7 cellular contexts compared by ENCODE assay signal in genomic region chr7:152286219-152286618, GRCh38.
DNase-seq lines count a peak whose midpoint lies in the region; ATAC-seq, FAIRE-seq and TF ChIP-seq lines count a peak whose summit lies in the region.
"Not testable (repeated sequence)": the region's sequence is repeated elsewhere in the genome, so short reads cannot be mapped to it uniquely, and the experiment has no call there.

No MANE protein-coding gene starts in this region.

- TF ChIP-seq RAD21 in A549 (conservative IDR thresholded peaks at IDR 0.05 in 1 of 2, IDR thresholded peaks at IDR 0.05 in 1 of 2), result not testable (repeated sequence)

- H3K9me3 ChIP-seq in A549; small intestine (ENCODE audit: control insufficient read depth, low read depth): not testable (repeated sequence)
- H3K9me3 ChIP-seq in lower lobe of right lung (peaks cover 19% of the 10 kb centered on the region), upper lobe of left lung (peaks cover 0 to 12% (median 2%) of the 10 kb centered on the region in 4 donors)

- not testable (repeated sequence) for H3K4me3 ChIP-seq in A549; bronchial epithelial cell (ENCODE audit: low read depth, low read length); lower lobe of right lung; small intestine (ENCODE audit: low read depth in 1 of 2, low read length in 2 of 2); upper lobe of left lung

- not testable (repeated sequence) for TF ChIP-seq CTCF in A549 (IDR thresholded peaks at IDR 0.05); bronchial epithelial cell (IDR thresholded peaks at IDR 0.05; ENCODE audit: insufficient read depth, low read length, severe bottlenecking); lower lobe of right lung (IDR thresholded peaks at IDR 0.05); upper lobe of left lung (IDR thresholded peaks at IDR 0.05)

- POLR2A ChIA-PET in A549 (lab: Yijun Ruan, JAX), result not testable (repeated sequence)

- ATAC-seq in A549, result not testable (repeated sequence)
- ATAC-seq in esophagus mucosa (peak; percentile 56), lower lobe of right lung (peak; percentile 56 to 67), upper lobe of left lung (ENCODE audit: low FRiP score in 2 of 2) (peak; percentile 63 to 83)

- not testable (repeated sequence) for H3K4me2 ChIP-seq in A549

- intact Hi-C loops in lower lobe of right lung (cut with DNase I), result not testable (repeated sequence)

- not testable (repeated sequence) for TF ChIP-seq EP300 in A549 (IDR thresholded peaks at IDR 0.05); upper lobe of left lung (IDR thresholded peaks at IDR 0.05)

- peak; percentile 96 for FAIRE-seq in A549 (lab: Jason Lieb, UNC)
- FAIRE-seq in bronchial epithelial cell (lab: Jason Lieb, UNC), result peak; percentile 18
- peak; percentile 97 for FAIRE-seq in small intestine (lab: Jason Lieb, UNC)

- H3K4me1 ChIP-seq in A549; lower lobe of right lung; small intestine (ENCODE audit: control insufficient read depth in 2 of 2, insufficient read depth in 1 of 2, low read depth in 1 of 2, low read length in 1 of 2); upper lobe of left lung: not testable (repeated sequence)

- TF ChIP-seq POLR2A in A549 (IDR thresholded peaks at IDR 0.05; ENCODE audit: low read length); upper lobe of left lung (IDR thresholded peaks at IDR 0.05): not testable (repeated sequence)

- not testable (repeated sequence) for DNase-seq in A549 (ENCODE audit: low read depth in 1 of 2, low spot score in 1 of 2); bronchial epithelial cell (ENCODE audit: low read depth); lower lobe of right lung; small intestine; upper lobe of left lung
- DNase-seq in OCI-M1 (lab: John Stamatoyannopoulos, UW), result peak; percentile 11

- CTCF ChIA-PET in A549 (lab: Yijun Ruan, JAX), result not testable (repeated sequence)

- not testable (repeated sequence) for H3K27me3 ChIP-seq in bronchial epithelial cell (ENCODE audit: control insufficient read depth, insufficient read depth, low read length); lower lobe of right lung (ENCODE audit: low read depth); small intestine (ENCODE audit: control insufficient read depth in 2 of 2, insufficient read depth in 2 of 2, low read length in 2 of 2); upper lobe of left lung

- not testable (repeated sequence) for H3K27ac ChIP-seq in A549; lower lobe of right lung; small intestine (ENCODE audit: low read depth in 1 of 2, low read length in 1 of 2); upper lobe of left lung

- H3K36me3 ChIP-seq in bronchial epithelial cell (ENCODE audit: control insufficient read depth, insufficient read depth, low read length); lower lobe of right lung; small intestine (ENCODE audit: control insufficient read depth in 2 of 2, insufficient read depth in 2 of 2, low read length in 2 of 2); upper lobe of left lung: not testable (repeated sequence)
